Comparison of ENCODE assay signal across 23 cellular contexts in genomic region chr22:29122041-29122440, GRCh38. TPM values are rescaled to one million over a fixed set of nuclear protein-coding genes. Genes with fewer than 3 reads are reported as not detected.
"Had no signal": no experiment of that assay in that cellular context is flagged by ENCODE, and none has a peak within 500 bp of the region (broad histone marks: within the 10 kb centered on the region; RNA-seq: fewer than 3 reads in every experiment).

No MANE protein-coding gene starts in this region.

- ATAC-seq: activated CD4-positive, alpha-beta T cell treated with anti-CD3 and anti-CD28 coated beads for 36 hours; gastroesophageal sphincter; heart left ventricle; T-helper 17 cell; WTC11 had no signal

- H3K27ac Mint-ChIP-seq: activated CD4-positive, alpha-beta T cell treated with anti-CD3 and anti-CD28 coated beads for 36 hours; activated naive CD4-positive, alpha-beta T cell treated with anti-CD3 and anti-CD28 coated beads, Interleukin-2, amount 50 U/mL, for 24 hours; immature natural killer cell; T-helper 17 cell; WTC11 had no signal

- H3K27ac ChIP-seq: esophagus muscularis mucosa, heart left ventricle, left ventricle myocardium inferior, prostate gland, right atrium auricular region had no signal

- H3K4me3 ChIP-seq: esophagus muscularis mucosa, gastroesophageal sphincter, heart left ventricle, left ventricle myocardium inferior, prostate gland, right atrium auricular region, stomach had no signal

- H3K36me3 ChIP-seq: prostate gland had no signal

- FAIRE-seq: endothelial cell of umbilical vein had no signal

- H3K4me1 ChIP-seq: esophagus muscularis mucosa, gastroesophageal sphincter, left ventricle myocardium inferior, prostate gland, right atrium auricular region had no signal

- H3K9me3 ChIP-seq: esophagus muscularis mucosa, gastroesophageal sphincter, prostate gland, right atrium auricular region, stomach had no signal

- H3K27me3 ChIP-seq: esophagus muscularis mucosa, gastroesophageal sphincter, heart left ventricle, right atrium auricular region, stomach had no signal

- DNase-seq: activated CD4-positive, alpha-beta T cell treated with anti-CD3 and anti-CD28 coated beads for 36 hours; activated CD4-positive, alpha-beta T cell treated with anti-CD3 and anti-CD28 coated beads, Interleukin-2, amount 50 U/mL, for 48 hours; activated CD8-positive, alpha-beta memory T cell treated with anti-CD3 and anti-CD28 coated beads, Interleukin-2, amount 50 U/mL, for 4 hours; activated gamma-delta T cell; activated T-cell treated with anti-CD3 and anti-CD28 coated beads, Interleukin-2, amount 50 U/mL, for 48 hours; dermis blood vessel endothelial cell; effector memory CD4-positive, alpha-beta T cell; heart left ventricle; immature natural killer cell; kidney glomerular epithelial cell; left ventricle myocardium inferior; mammary epithelial cell; stomach; T-helper 17 cell; trophoblast cell had no signal

- H3K4me3 Mint-ChIP-seq: activated CD4-positive, alpha-beta T cell treated with anti-CD3 and anti-CD28 coated beads for 36 hours; activated naive CD4-positive, alpha-beta T cell treated with anti-CD3 and anti-CD28 coated beads, Interleukin-2, amount 50 U/mL, for 24 hours; immature natural killer cell; neural crest cell; T-helper 17 cell; WTC11 had no signal

- H3K4me1 Mint-ChIP-seq: activated CD4-positive, alpha-beta T cell treated with anti-CD3 and anti-CD28 coated beads for 36 hours; activated naive CD4-positive, alpha-beta T cell treated with anti-CD3 and anti-CD28 coated beads, Interleukin-2, amount 50 U/mL, for 24 hours; T-helper 17 cell; WTC11 had no signal

RNA-seq across cellular contexts. Expression of gene KREMEN1, which starts 49.2 kb away (rescaled TPM):
- polyA plus RNA-seq: immature natural killer cell had no signal
